ENCODE assay signal across 1 cellular context in the genomic region with DNA sequence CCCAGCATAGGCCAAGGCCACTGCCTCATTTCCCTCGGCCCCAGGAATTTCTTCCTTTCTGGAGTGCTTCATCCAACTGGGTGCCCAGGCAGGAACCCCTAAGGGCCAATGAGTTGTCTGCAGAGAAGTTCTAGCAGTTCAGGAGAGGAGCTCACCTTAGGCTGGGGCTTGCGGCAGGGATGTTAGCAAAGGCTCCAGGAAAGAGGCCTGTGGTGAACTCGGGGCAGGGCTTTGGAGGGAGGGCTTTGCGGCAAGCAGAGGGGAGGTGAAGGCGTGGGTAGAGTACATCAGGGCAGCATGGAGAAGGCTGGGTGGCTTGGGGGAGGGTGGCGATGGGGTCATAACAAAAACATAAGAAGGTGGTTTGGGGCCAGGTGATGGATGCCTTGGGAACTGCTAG.
TF ChIP-seq lines count a peak whose summit lies in the region.

No MANE protein-coding gene starts in this region.

TF ChIP-seq in GM12878, 131 proteins besides CTCF, POLR2A, EP300 and RAD21:
- no peak for TF ChIP-seq HSF1 (IDR thresholded peaks at IDR 0.05; ENCODE audit: low read depth, low read length)
- TF ChIP-seq TAF1 (IDR thresholded peaks at IDR 0.05; ENCODE audit: borderline replicate concordance, low read depth, low read length): no peak
- TF ChIP-seq, protein P1, sequence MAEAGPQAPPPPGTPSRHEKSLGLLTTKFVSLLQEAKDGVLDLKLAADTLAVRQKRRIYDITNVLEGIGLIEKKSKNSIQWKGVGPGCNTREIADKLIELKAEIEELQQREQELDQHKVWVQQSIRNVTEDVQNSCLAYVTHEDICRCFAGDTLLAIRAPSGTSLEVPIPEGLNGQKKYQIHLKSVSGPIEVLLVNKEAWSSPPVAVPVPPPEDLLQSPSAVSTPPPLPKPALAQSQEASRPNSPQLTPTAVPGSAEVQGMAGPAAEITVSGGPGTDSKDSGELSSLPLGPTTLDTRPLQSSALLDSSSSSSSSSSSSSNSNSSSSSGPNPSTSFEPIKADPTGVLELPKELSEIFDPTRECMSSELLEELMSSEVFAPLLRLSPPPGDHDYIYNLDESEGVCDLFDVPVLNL (IDR thresholded peaks at IDR 0.05; ENCODE audit: low read depth, low read length): no peak
- no peak for TF ChIP-seq SRF (IDR thresholded peaks at IDR 0.05; ENCODE audit: low read depth in 2 of 2, low read length in 2 of 2)
- TF ChIP-seq CBX3 (IDR thresholded peaks at IDR 0.05; ENCODE audit: borderline replicate concordance, low read depth): no peak
- no peak for TF ChIP-seq NFYA (IDR thresholded peaks at IDR 0.05; ENCODE audit: borderline replicate concordance, low read depth, low read length)
- TF ChIP-seq MTA2 (IDR thresholded peaks at IDR 0.05; ENCODE audit: low read depth): no peak
- TF ChIP-seq KAT2A (conservative IDR thresholded peaks at IDR 0.05; ENCODE audit: control insufficient read depth, low read depth, low read length): no peak
- no peak for TF ChIP-seq CUX1 (IDR thresholded peaks at IDR 0.05; ENCODE audit: insufficient replicate concordance, low read depth, low read length)
- TF ChIP-seq MXI1 (IDR thresholded peaks at IDR 0.05; ENCODE audit: low read depth, low read length): no peak
- TF ChIP-seq TCF7 (IDR thresholded peaks at IDR 0.05; ENCODE audit: borderline replicate concordance): no peak
TF ChIP-seq in GM12878: peak in this region for 0.
